Comparison of ENCODE assay signal across 8 cellular contexts in the genomic region with DNA sequence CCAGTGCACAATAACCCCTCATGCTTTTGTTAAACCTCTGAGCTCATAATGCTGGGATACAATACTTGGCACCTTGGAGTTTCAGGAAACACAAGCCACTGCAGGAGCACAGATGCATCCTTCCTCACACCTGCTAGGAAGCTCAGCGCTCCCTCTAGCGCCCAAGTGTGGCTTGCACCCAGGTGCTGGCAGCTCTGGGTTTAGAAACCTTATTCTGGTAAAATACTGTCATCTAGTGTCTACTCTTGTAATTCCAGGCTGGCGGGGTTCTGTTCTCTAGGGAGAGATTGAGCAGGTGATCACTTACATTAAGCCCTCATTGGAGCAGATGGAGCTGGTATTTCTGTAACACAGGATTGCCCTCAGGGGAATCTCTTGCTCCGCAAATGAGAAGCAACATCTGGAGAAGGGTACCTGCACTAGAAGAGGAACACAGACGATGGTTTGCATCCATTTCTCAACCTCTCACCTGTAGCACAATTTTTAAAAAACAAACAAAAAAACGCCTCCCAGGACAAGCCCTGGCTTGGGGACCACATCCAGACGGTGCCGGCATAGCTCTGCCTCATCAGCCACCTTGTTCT. TPM values are rescaled to one million over a fixed set of nuclear protein-coding genes. Genes with fewer than 3 reads are reported as not detected.
DNase-seq lines count a peak whose midpoint lies in the region; ATAC-seq and TF ChIP-seq lines count a peak whose summit lies in the region.

No MANE protein-coding gene starts in this region.

- H3K9me3 Mint-ChIP-seq in central memory CD8-positive, alpha-beta T cell, result no peaks in the 10 kb centered on the region

- peak; percentile 98 for TF ChIP-seq CTCF in WI38 (IDR thresholded peaks at IDR 0.05; ENCODE audit: low read depth, low read length)
- TF ChIP-seq CTCF in kidney epithelial cell (IDR thresholded peaks at IDR 0.05; ENCODE audit: insufficient read depth, low read length, poor library complexity, severe bottlenecking), result peak; percentile 100

- ATAC-seq in HG02938 (IDR thresholded peaks at IDR 0.05; ENCODE audit: unreplicated experiment) (peak; percentile 79), HG03280 (IDR thresholded peaks at IDR 0.05; ENCODE audit: unreplicated experiment) (no peak)
- peak; percentile 28 for ATAC-seq in central memory CD8-positive, alpha-beta T cell (replicated peaks; ENCODE audit: extremely low read depth, poor library complexity, severe bottlenecking)

- H3K4me3 Mint-ChIP-seq in central memory CD8-positive, alpha-beta T cell, result no peak overlapping the region

- no peak overlapping the region for H3K27ac Mint-ChIP-seq in central memory CD8-positive, alpha-beta T cell (ENCODE audit: low read depth)

- DNase-seq in EL (peak; percentile 86), NCI-H2171 treated with DMSO at 0.1 percent for 48 hours (lab: John Stamatoyannopoulos, UW) (peak; percentile 100), kidney epithelial cell (ENCODE audit: low read depth) (peak; percentile 67)
- DNase-seq in central memory CD8-positive, alpha-beta T cell (ENCODE audit: low spot score in 2 of 2), result peak in 1 of 2 donors; percentile 34
- DNase-seq in stimulated activated CD4-positive, alpha-beta T cell treated with anti-CD3 and anti-CD28 coated beads, Interleukin-2, amount 100 ng/mL, for 24 hours, result peak; percentile 67 to 85

- H3K27me3 ChIP-seq in kidney epithelial cell (ENCODE audit: control insufficient read depth, insufficient read depth, low read length), result peaks cover 2% of the 10 kb centered on the region

- H3K27me3 Mint-ChIP-seq in central memory CD8-positive, alpha-beta T cell, result peaks cover 28% of the 10 kb centered on the region

- H3K36me3 ChIP-seq in kidney epithelial cell (ENCODE audit: control insufficient read depth, insufficient read depth, low read length), result no peaks in the 10 kb centered on the region

- H3K4me1 Mint-ChIP-seq in central memory CD8-positive, alpha-beta T cell, result no peaks in the 10 kb centered on the region

- no peaks in the 10 kb centered on the region for H3K36me3 Mint-ChIP-seq in central memory CD8-positive, alpha-beta T cell (ENCODE audit: insufficient read depth)

- H3K4me3 ChIP-seq in WI38 (ENCODE audit: low read depth, low read length), result no peak overlapping the region
- no peak overlapping the region for H3K4me3 ChIP-seq in kidney epithelial cell (ENCODE audit: low read depth, low read length)

RNA-seq across cellular contexts. Expression of a gene that starts 1.5 kb away (rescaled TPM):
- total RNA-seq in kidney epithelial cell, result not detected in 2 replicates

RNA-seq across cellular contexts. Expression of a gene that starts 5.3 kb away (rescaled TPM):
- total RNA-seq in kidney epithelial cell, result not detected in 2 replicates

RNA-seq across cellular contexts. Expression of a gene that starts 42.3 kb away (rescaled TPM):
- not detected in 2 replicates for total RNA-seq in kidney epithelial cell
